In genomic region chr2:122019729-122020128, GRCh38 we compare ENCODE assay signal across 17 cellular contexts.
A peak's percentile ranks its signal among the peaks of the same experiment; 100 is the strongest.
DNase-seq lines count a peak whose midpoint lies in the region; ATAC-seq, FAIRE-seq and TF ChIP-seq lines count a peak whose summit lies in the region.
"Had no signal": no experiment of that assay in that cellular context is flagged by ENCODE, and none has a peak within 500 bp of the region (broad histone marks: within the 10 kb centered on the region; RNA-seq: fewer than 3 reads in every experiment).

No MANE protein-coding gene starts in this region.

- H3K4me2 ChIP-seq in mammary epithelial cell (ENCODE audit: insufficient read depth, low read depth, low read length) = peak overlapping the region; percentile 8
- H3K4me2 ChIP-seq in HepG2 (ENCODE audit: low read depth, low read length) = no peak overlapping the region

- no peaks in the 10 kb centered on the region for H3K36me3 Mint-ChIP-seq in MCF 10A (ENCODE audit: insufficient read depth, unreplicated experiment)

- in situ Hi-C loops in mammary epithelial cell (cut with MboI; ENCODE audit: low sequenced_read_pairs in 2 of 2) = no loop called here
- in situ Hi-C loops in HepG2 (cut with HindIII; ENCODE audit: extremely low pct_ligation_motif_present, low pct_unique_long_range_greater_than_20kb) = no loop called here

- no peak for TF ChIP-seq POLR2A in HepG2 (IDR thresholded peaks at IDR 0.05; ENCODE audit: insufficient read depth in 1 of 2, low read depth in 2 of 2, low read length in 2 of 2)

- H3K79me2 ChIP-seq in mammary epithelial cell (ENCODE audit: insufficient read depth, low read length) = no peaks in the 10 kb centered on the region
- H3K79me2 ChIP-seq in HepG2 (ENCODE audit: insufficient read depth, low read length) = no peaks in the 10 kb centered on the region

- H3K27me3 ChIP-seq in mammary epithelial cell (ENCODE audit: insufficient read depth, low read length) (peaks cover 2% of the 10 kb centered on the region), HepG2 (ENCODE audit: control insufficient read depth in 1 of 2, insufficient read depth in 2 of 2, low read length in 2 of 2) (peaks cover 3 to 7% of the 10 kb centered on the region in 2 experiments; a peak in 3 of 5 replicates)

- ATAC-seq in HepG2 (peak; percentile 64), GM18517 (IDR thresholded peaks at IDR 0.05; ENCODE audit: unreplicated experiment) (no peak)
- ATAC-seq: psoas muscle had no signal

- dilution Hi-C loops in mammary epithelial cell (cut with HindIII; ENCODE audit: low sequenced_read_pairs) = no loop called here

- no peak for TF ChIP-seq RAD21 in HepG2 (CRISPR knock-in tag; IDR thresholded peaks at IDR 0.05)

- H3K4me3 ChIP-seq in mammary epithelial cell (replicated peaks in 1 of 3; ENCODE audit: insufficient read depth in 1 of 3, low read depth in 2 of 3, low read length in 3 of 3) (no peak overlapping the region), HepG2 (replicated peaks in 1 of 3; ENCODE audit: insufficient read depth in 1 of 3, low read depth in 2 of 3, low read length in 3 of 3) (no peak overlapping the region)
- H3K4me3 ChIP-seq: heart left ventricle, psoas muscle had no signal

- no peak overlapping the region for H3K27ac Mint-ChIP-seq in MCF 10A (ENCODE audit: low read depth, unreplicated experiment)
- H3K27ac Mint-ChIP-seq: H9 had no signal

- CTCF ChIA-PET in mammary epithelial cell (lab: Charles Lee; ENCODE audit: low non-redundant PET) = no interaction called here
- CTCF ChIA-PET in MCF 10A (lab: Yijun Ruan, JAX) = interaction anchor here (0.8 kb wide), 1 partner anchor 48 kb away, joined by 3 read pairs; no protein-coding TSS in a partner anchor
- CTCF ChIA-PET in HepG2 (lab: Yijun Ruan, JAX; ENCODE audit: low intra/inter-chr PET ratio, low total read pairs) = no interaction called here

- WGBS in mammary epithelial cell (ENCODE audit: low coverage, missing lambda C conversion rate) = 3% methylated on average over 6 of the region's 6 CpGs
- WGBS in HepG2 (ENCODE audit: low lambda C conversion rate) = 2% methylated on average over 6 of the region's 6 CpGs

- H3K27ac ChIP-seq in mammary epithelial cell (ENCODE audit: insufficient read depth, low read depth, low read length) (no peak overlapping the region), VCaP (peak overlapping the region; percentile 62), HepG2 (ENCODE audit: extremely low read length, insufficient read depth, low read length) (no peak overlapping the region)
- H3K27ac ChIP-seq: heart left ventricle, psoas muscle had no signal

- H3K36me3 ChIP-seq in mammary epithelial cell (ENCODE audit: insufficient read depth, low read length) (no peaks in the 10 kb centered on the region), HepG2 (replicated peaks in 1 of 2; ENCODE audit: control insufficient read depth in 1 of 2, insufficient read depth in 2 of 2, low read length in 2 of 2) (no peaks in the 10 kb centered on the region)
- H3K36me3 ChIP-seq: heart left ventricle had no signal

- BruUV-seq in mammary epithelial cell (replicated peaks; lab: Mats Ljungman, UMichigan) (no TSS peak), MCF 10A (replicated peaks; lab: Mats Ljungman, UMichigan) (no TSS peak), HepG2 (replicated peaks; lab: Mats Ljungman, UMichigan) (no TSS peak)

- POLR2A ChIA-PET in MCF 10A (lab: Yijun Ruan, JAX) (no interaction called here), HepG2 (lab: Yijun Ruan, JAX) (no interaction called here)

- no peaks in the 10 kb centered on the region for H4K20me1 ChIP-seq in mammary epithelial cell (ENCODE audit: insufficient read depth, low read length)
- no peaks in the 10 kb centered on the region for H4K20me1 ChIP-seq in HepG2 (ENCODE audit: insufficient read depth, low read length)

- H3K27me3 Mint-ChIP-seq in MCF 10A (ENCODE audit: insufficient read depth, unreplicated experiment) = no peaks in the 10 kb centered on the region

- H3K9me3 Mint-ChIP-seq in MCF 10A (ENCODE audit: unreplicated experiment) = no peaks in the 10 kb centered on the region

- no peak overlapping the region for H3K4me3 Mint-ChIP-seq in MCF 10A (ENCODE audit: unreplicated experiment)
- H3K4me3 Mint-ChIP-seq: H9 had no signal

- no peak overlapping the region for H3K9ac ChIP-seq in mammary epithelial cell (ENCODE audit: insufficient read depth, low read length)
- H3K9ac ChIP-seq in HepG2 (ENCODE audit: insufficient read depth, low read depth, low read length) = no peak overlapping the region

- TF ChIP-seq EP300 in HepG2 (IDR thresholded peaks at IDR 0.05; ENCODE audit: low read depth in 2 of 2, low read length in 2 of 2) (no peak), HepG2 (CRISPR knock-in tag; IDR thresholded peaks at IDR 0.05; ENCODE audit: borderline replicate concordance) (no peak)

- H3K9me3 ChIP-seq in mammary epithelial cell (replicated peaks; ENCODE audit: insufficient read depth, low read length) (no peaks in the 10 kb centered on the region), HepG2 (ENCODE audit: low read length) (no peaks in the 10 kb centered on the region)
- H3K9me3 ChIP-seq: heart left ventricle, psoas muscle had no signal

- peaks cover 8% of the 10 kb centered on the region for H3K4me1 Mint-ChIP-seq in MCF 10A (ENCODE audit: insufficient read depth, unreplicated experiment)

- intact Hi-C loops in mammary epithelial cell (cut with micrococcal nuclease) (no loop called here), MCF 10A (cut with micrococcal nuclease) (no loop called here), HepG2 (cut with micrococcal nuclease; ENCODE audit: unreplicated experiment) (no loop called here)

- FAIRE-seq in HepG2 (lab: Jason Lieb, UNC) (no peak), urothelium cell line (lab: Jason Lieb, UNC) (peak; percentile 48)
- FAIRE-seq: colon, keratinocyte had no signal

- H3K4me1 ChIP-seq in mammary epithelial cell (ENCODE audit: insufficient read depth, low read length) = no peaks in the 10 kb centered on the region
- no peaks in the 10 kb centered on the region for H3K4me1 ChIP-seq in HepG2 (ENCODE audit: insufficient read depth, low read length)
- H3K4me1 ChIP-seq: psoas muscle had no signal

- TF ChIP-seq CTCF in mammary epithelial cell (conservative IDR thresholded peaks at IDR 0.05 in 1 of 2, IDR thresholded peaks at IDR 0.05 in 1 of 2; ENCODE audit: extremely low read depth in 1 of 2, insufficient read depth in 1 of 2, low read depth in 1 of 2, low read length in 2 of 2) (no peak), MCF 10A (IDR thresholded peaks at IDR 0.05; ENCODE audit: unreplicated experiment) (no peak), VCaP (conservative IDR thresholded peaks at IDR 0.05) (no peak), HepG2 (CRISPR knock-in tag; IDR thresholded peaks at IDR 0.05) (no peak)

- peak overlapping the region; percentile 61 for H2AFZ ChIP-seq in mammary epithelial cell (ENCODE audit: low read depth, low read length)
- H2AFZ ChIP-seq in HepG2 (ENCODE audit: low read length) = no peak overlapping the region

- DNase-seq in mammary epithelial cell (no peak), MCF 10A (ENCODE audit: unreplicated experiment) (no peak), HepG2 (ENCODE audit: low spot score) (no peak), urothelium cell line (ENCODE audit: low spot score) (no peak), DMS79 (lab: John Stamatoyannopoulos, UW) (no peak), cerebellar cortex (ENCODE audit: low spot score) (no peak)
- DNase-seq: activated effector memory CD4-positive, alpha-beta T cell treated with anti-CD3 and anti-CD28 coated beads, Interleukin-2, amount 50 U/mL, for 16 hours; erythroblast; H9; heart left ventricle; NCI-H1417 treated with DMSO at 0.1 percent for 48 hours; OCI-M1; psoas muscle had no signal

TF ChIP-seq in HepG2, 621 proteins besides CTCF, POLR2A, EP300 and RAD21:
- TF ChIP-seq BHLHE40 (IDR thresholded peaks at IDR 0.05; ENCODE audit: low read length) = 0 out of 2 replicates have a peak, but pooled peaks have one; percentile 12
- TF ChIP-seq NFYB (CRISPR knock-in tag; IDR thresholded peaks at IDR 0.05) = no peak
